Comparison of ENCODE assay signal across 22 cellular contexts in genomic region chr1:221900678-221901077, GRCh38.
"Had no signal": no experiment of that assay in that cellular context is flagged by ENCODE, and none has a peak within 500 bp of the region (broad histone marks: within the 10 kb centered on the region; RNA-seq: fewer than 3 reads in every experiment).

No MANE protein-coding gene starts in this region.

- H3K4me1 Mint-ChIP-seq: activated T-helper 17 cell treated with anti-CD3 and anti-CD28 coated beads, Interleukin-2, amount 50 U/mL, for 72 hours; T-helper 17 cell; WTC11 had no signal

- H3K36me3 ChIP-seq: brain microvascular endothelial cell, cardiac muscle cell had no signal

- H3K27ac Mint-ChIP-seq: activated CD4-positive, alpha-beta memory T cell treated with anti-CD3 and anti-CD28 coated beads for 36 hours; activated naive CD4-positive, alpha-beta T cell treated with anti-CD3 and anti-CD28 coated beads for 36 hours; activated naive CD8-positive, alpha-beta T cell; activated T-helper 17 cell treated with anti-CD3 and anti-CD28 coated beads, Interleukin-2, amount 50 U/mL, for 72 hours; T-helper 17 cell; WTC11 had no signal

- H3K27me3 ChIP-seq: brain microvascular endothelial cell, cardiac muscle cell had no signal

- H3K4me2 ChIP-seq: PC-9 had no signal

- H3K27ac ChIP-seq: brain microvascular endothelial cell, cardiac muscle cell, PC-9 had no signal

- H3K4me3 Mint-ChIP-seq: activated CD4-positive, alpha-beta memory T cell treated with anti-CD3 and anti-CD28 coated beads for 36 hours; activated naive CD4-positive, alpha-beta T cell treated with anti-CD3 and anti-CD28 coated beads for 36 hours; activated naive CD8-positive, alpha-beta T cell; activated T-cell treated with anti-CD3 and anti-CD28 coated beads, Interleukin-2, amount 50 U/mL, for 4 hours; activated T-helper 17 cell treated with anti-CD3 and anti-CD28 coated beads, Interleukin-2, amount 50 U/mL, for 72 hours; T-helper 17 cell; WTC11 had no signal

- DNase-seq: activated CD4-positive, alpha-beta memory T cell treated with anti-CD3 and anti-CD28 coated beads for 36 hours; activated CD4-positive, alpha-beta T cell treated with anti-CD3 and anti-CD28 coated beads for 48 hours; activated CD4-positive, CD25-positive, alpha-beta regulatory T cell treated with anti-CD3 and anti-CD28 coated beads, Interleukin-2, amount 50 U/mL, for 72 hours; activated CD8-positive, alpha-beta memory T cell treated with anti-CD3 and anti-CD28 coated beads for 24 hours; activated gamma-delta T cell; activated naive CD4-positive, alpha-beta T cell treated with anti-CD3 and anti-CD28 coated beads for 36 hours; activated T-cell treated with anti-CD3 and anti-CD28 coated beads, Interleukin-2, amount 50 U/mL, for 4 hours; brain microvascular endothelial cell; MM.1S; NCI-H1105 treated with DMSO at 0.1 percent for 48 hours; NCI-H1436 treated with DMSO at 0.1 percent for 48 hours; NCI-H187; NCI-H2081; NCI-H510A treated with DMSO at 0.1 percent for 48 hours; PC-9; SHP77 treated with DMSO at 0.1 percent for 48 hours; T-helper 17 cell; T-helper 9 cell had no signal

- H3K9me3 Mint-ChIP-seq: activated CD4-positive, alpha-beta memory T cell treated with anti-CD3 and anti-CD28 coated beads for 36 hours; activated naive CD4-positive, alpha-beta T cell treated with anti-CD3 and anti-CD28 coated beads for 36 hours; activated T-cell treated with anti-CD3 and anti-CD28 coated beads, Interleukin-2, amount 50 U/mL, for 4 hours; activated T-helper 17 cell treated with anti-CD3 and anti-CD28 coated beads, Interleukin-2, amount 50 U/mL, for 72 hours had no signal

- H3K27me3 Mint-ChIP-seq: activated CD4-positive, alpha-beta memory T cell treated with anti-CD3 and anti-CD28 coated beads for 36 hours; activated naive CD8-positive, alpha-beta T cell had no signal

- ATAC-seq: activated T-cell treated with anti-CD3 and anti-CD28 coated beads, Interleukin-2, amount 50 U/mL, for 4 hours; activated T-helper 17 cell treated with anti-CD3 and anti-CD28 coated beads, Interleukin-2, amount 50 U/mL, for 72 hours; T-helper 17 cell; WTC11 had no signal

- H3K36me3 Mint-ChIP-seq: activated CD4-positive, alpha-beta memory T cell treated with anti-CD3 and anti-CD28 coated beads for 36 hours; activated naive CD8-positive, alpha-beta T cell; WTC11 had no signal

- H3K4me3 ChIP-seq: cardiac muscle cell, PC-9 had no signal
